Comparison of ENCODE assay signal across 8 cellular contexts in the genomic region with DNA sequence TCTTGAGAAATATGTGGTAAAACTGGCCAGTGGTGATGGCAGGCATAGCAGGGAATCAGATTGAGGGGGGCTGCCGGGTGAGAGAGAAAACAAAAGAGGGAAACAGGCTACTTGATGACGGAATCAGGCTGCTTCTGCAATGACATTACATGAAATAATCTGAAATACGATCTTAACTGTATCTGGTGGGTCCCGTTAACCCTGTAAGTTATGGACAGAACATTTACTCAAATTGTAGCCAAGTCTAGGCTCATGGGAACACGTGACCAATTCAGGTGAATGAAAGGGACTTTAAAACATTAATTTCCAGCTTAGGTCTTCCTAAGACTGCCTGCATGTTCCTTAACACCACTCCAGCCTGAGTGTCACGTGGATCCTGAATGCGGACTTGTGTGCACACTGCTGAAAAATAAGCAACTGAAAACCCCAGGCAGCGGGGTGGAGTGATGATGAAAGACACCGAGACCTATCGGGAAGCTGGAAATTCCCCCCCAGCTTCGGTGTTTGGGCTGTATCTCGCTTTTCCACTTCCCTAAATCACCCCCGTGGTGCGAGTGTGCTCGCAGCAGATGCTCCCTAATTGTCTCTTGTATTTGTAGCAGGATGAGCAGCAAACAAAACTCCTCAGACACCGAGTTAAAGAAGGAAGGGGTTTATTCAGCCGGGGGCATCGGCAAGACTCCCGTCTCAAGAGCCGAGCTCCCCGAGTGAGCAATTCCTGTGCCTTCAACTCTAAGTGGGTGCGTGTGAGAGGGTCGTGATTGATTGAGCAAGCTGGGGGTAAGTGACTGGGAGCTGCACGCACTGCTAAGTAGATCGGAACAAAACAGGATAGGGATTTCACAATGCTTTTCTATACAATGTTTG.
DNase-seq lines count a peak whose midpoint lies in the region; ATAC-seq and TF ChIP-seq lines count a peak whose summit lies in the region.

No MANE protein-coding gene starts in this region.

- H3K4me3 ChIP-seq in endocrine pancreas (ENCODE audit: control insufficient read depth, insufficient read depth, low read length) (peak overlapping the region; percentile 39), osteoblast (ENCODE audit: insufficient read depth, low read length) (peak overlapping the region; percentile 30), H7 (ENCODE audit: insufficient read depth, low read depth, low read length) (no peak overlapping the region)

- H3K27me3 Mint-ChIP-seq in activated CD8-positive, alpha-beta memory T cell treated with anti-CD3 and anti-CD28 coated beads, Interleukin-2, amount 10 ng/mL, durations not matched to agents 7 days and 5 days: peaks cover 84% of the 10 kb centered on the region

- H3K9ac ChIP-seq in endocrine pancreas (ENCODE audit: control insufficient read depth, insufficient read depth, low read length): no peak overlapping the region

- peaks cover 3% of the 10 kb centered on the region for H3K36me3 Mint-ChIP-seq in activated CD8-positive, alpha-beta memory T cell treated with anti-CD3 and anti-CD28 coated beads, Interleukin-2, amount 10 ng/mL, durations not matched to agents 7 days and 5 days

- H3K27ac ChIP-seq in osteoblast (ENCODE audit: low read depth, low read length): no peak overlapping the region
- H3K27ac ChIP-seq in caudate nucleus (ENCODE audit: low read depth, low read length): no peak overlapping the region

- DNase-seq in G401 (ENCODE audit: low spot score): peak; percentile 38
- peak; percentile 80 for DNase-seq in NCI-H748 (lab: John Stamatoyannopoulos, UW; ENCODE audit: unreplicated experiment)
- DNase-seq in osteoblast (ENCODE audit: insufficient read length, low spot score, missing footprints): no peak
- DNase-seq in caudate nucleus (lab: John Stamatoyannopoulos, UW): no peak
- DNase-seq in activated CD8-positive, alpha-beta memory T cell treated with anti-CD3 and anti-CD28 coated beads, Interleukin-2, amount 10 ng/mL, durations not matched to agents 7 days and 5 days: no peak
- no peak for DNase-seq in NCI-H526 treated with DMSO at 0.1 percent for 48 hours (lab: John Stamatoyannopoulos, UW)
- no peak for DNase-seq in H7

- CTCF ChIA-PET in activated CD8-positive, alpha-beta memory T cell treated with anti-CD3 and anti-CD28 coated beads, Interleukin-2, amount 10 ng/mL, durations not matched to agents 7 days and 5 days (lab: Charles Lee): interaction anchor here (1.4 to 1.6 kb wide), 2 partner anchors 28 to 32 kb away, joined by 3 read pairs; no protein-coding TSS in a partner anchor

- H3K4me2 ChIP-seq in osteoblast (ENCODE audit: insufficient read depth, low read length): peak overlapping the region; percentile 69

- peak overlapping the region; percentile 62 for H2AFZ ChIP-seq in osteoblast (ENCODE audit: low read length)

- no peaks in the 10 kb centered on the region for H3K9me3 Mint-ChIP-seq in activated CD8-positive, alpha-beta memory T cell treated with anti-CD3 and anti-CD28 coated beads, Interleukin-2, amount 10 ng/mL, durations not matched to agents 7 days and 5 days (ENCODE audit: low read depth)

- H3K4me3 Mint-ChIP-seq in activated CD8-positive, alpha-beta memory T cell treated with anti-CD3 and anti-CD28 coated beads, Interleukin-2, amount 10 ng/mL, durations not matched to agents 7 days and 5 days: no peak overlapping the region

- no peaks in the 10 kb centered on the region for H3K79me2 ChIP-seq in osteoblast (ENCODE audit: insufficient read depth, low read length)

- in situ Hi-C loops in G401 (cut with HindIII; ENCODE audit: low sequenced_read_pairs): no loop called here

- H4K20me1 ChIP-seq in osteoblast (ENCODE audit: insufficient read depth, low read length): no peaks in the 10 kb centered on the region

- no peak for TF ChIP-seq CTCF in osteoblast (IDR thresholded peaks at IDR 0.05; ENCODE audit: extremely low read depth, low read depth, low read length)

- H3K27me3 ChIP-seq in endocrine pancreas (ENCODE audit: control insufficient read depth, insufficient read depth, low read length) (no peaks in the 10 kb centered on the region), osteoblast (ENCODE audit: insufficient read depth, low read length) (peaks cover 70% of the 10 kb centered on the region), H7 (ENCODE audit: control insufficient read depth, insufficient read depth, low read length) (peaks cover 36% of the 10 kb centered on the region)

- peaks cover 18% of the 10 kb centered on the region for H3K4me1 Mint-ChIP-seq in activated CD8-positive, alpha-beta memory T cell treated with anti-CD3 and anti-CD28 coated beads, Interleukin-2, amount 10 ng/mL, durations not matched to agents 7 days and 5 days

- ATAC-seq in activated CD8-positive, alpha-beta memory T cell treated with anti-CD3 and anti-CD28 coated beads, Interleukin-2, amount 10 ng/mL, durations not matched to agents 7 days and 5 days: no peak

- H3K27ac Mint-ChIP-seq in activated CD8-positive, alpha-beta memory T cell treated with anti-CD3 and anti-CD28 coated beads, Interleukin-2, amount 10 ng/mL, durations not matched to agents 7 days and 5 days: no peak overlapping the region

- no peaks in the 10 kb centered on the region for H3K4me1 ChIP-seq in endocrine pancreas (ENCODE audit: control insufficient read depth, insufficient read depth, low read length)
- H3K4me1 ChIP-seq in osteoblast (ENCODE audit: insufficient read depth, low read length): no peaks in the 10 kb centered on the region

- H3K36me3 ChIP-seq in endocrine pancreas (ENCODE audit: control insufficient read depth, insufficient read depth, low read length): no peaks in the 10 kb centered on the region
- no peaks in the 10 kb centered on the region for H3K36me3 ChIP-seq in osteoblast (ENCODE audit: insufficient read depth, low read length)
- no peaks in the 10 kb centered on the region for H3K36me3 ChIP-seq in H7 (replicated peaks; ENCODE audit: control insufficient read depth, insufficient read depth, low read length)

- no peaks in the 10 kb centered on the region for H3K9me3 ChIP-seq in endocrine pancreas (ENCODE audit: control insufficient read depth, low read length)
- no peaks in the 10 kb centered on the region for H3K9me3 ChIP-seq in osteoblast (ENCODE audit: low read depth, low read length)

Comparison
In these comparisons a context has a peak if more than half of its experiments do, and no peak if none do; other contexts are left out.
1. DNase-seq: peak in G401 (single experiment) and NCI-H748 (single experiment); none in osteoblast (single experiment), caudate nucleus (0 of 61), activated CD8-positive, alpha-beta memory T cell treated with anti-CD3 and anti-CD28 coated beads, Interleukin-2, amount 10 ng/mL, durations not matched to agents 7 days and 5 days (single experiment), NCI-H526 treated with DMSO at 0.1 percent for 48 hours (single experiment) and H7 (single experiment).